Comparison of ENCODE assay signal across 14 cellular contexts in the genomic region with DNA sequence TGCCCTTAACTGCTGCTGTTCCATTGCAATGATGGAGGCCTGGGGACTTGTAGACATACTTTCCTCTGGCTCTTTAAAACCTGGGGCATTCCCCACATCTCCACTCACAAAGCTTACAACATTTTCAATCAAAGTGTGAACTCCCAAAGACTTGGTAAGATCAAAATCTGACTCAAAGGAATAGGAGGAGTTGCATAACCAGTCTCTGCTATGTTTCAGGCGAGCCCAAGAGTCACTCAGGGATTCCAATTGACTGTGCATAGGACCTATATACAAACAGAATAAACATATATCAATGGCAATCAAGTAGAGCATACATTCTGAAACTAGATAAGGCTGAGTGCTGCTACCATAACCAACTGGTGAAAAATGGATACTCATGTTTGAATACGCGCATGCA.
"Had no signal": no experiment of that assay in that cellular context is flagged by ENCODE, and none has a peak within 500 bp of the region (broad histone marks: within the 10 kb centered on the region; RNA-seq: fewer than 3 reads in every experiment).

No MANE protein-coding gene starts in this region.

- H3K27me3 Mint-ChIP-seq: stimulated activated naive B cell treated with anti-CD40 and anti-IgM and Interleukin-4, amounts not matched to agents 10 μg/mL and 1 μg/mL and 100 μg/mL, for 72 hours had no signal

- ATAC-seq: stimulated activated naive B cell treated with anti-CD40 and anti-IgM and Interleukin-4, amounts not matched to agents 10 μg/mL and 1 μg/mL and 100 μg/mL, for 72 hours had no signal

- H3K27ac Mint-ChIP-seq: stimulated activated naive B cell treated with anti-CD40 and anti-IgM and Interleukin-4, amounts not matched to agents 10 μg/mL and 1 μg/mL and 100 μg/mL, for 72 hours had no signal

- H3K4me1 ChIP-seq: SJSA1 had no signal

- H3K9me3 ChIP-seq: SJSA1, upper lobe of left lung had no signal

- H3K4me1 Mint-ChIP-seq: stimulated activated naive B cell treated with anti-CD40 and anti-IgM and Interleukin-4, amounts not matched to agents 10 μg/mL and 1 μg/mL and 100 μg/mL, for 72 hours had no signal

- H3K4me3 ChIP-seq: SJSA1, upper lobe of left lung had no signal

- H3K27ac ChIP-seq: epithelial cell of prostate, SJSA1, upper lobe of left lung, VCaP had no signal

- H3K9me3 Mint-ChIP-seq: stimulated activated naive B cell treated with anti-CD40 and anti-IgM and Interleukin-4, amounts not matched to agents 10 μg/mL and 1 μg/mL and 100 μg/mL, for 72 hours had no signal

- H3K27me3 ChIP-seq: SJSA1, upper lobe of left lung had no signal

- H3K4me3 Mint-ChIP-seq: stimulated activated naive B cell treated with anti-CD40 and anti-IgM and Interleukin-4, amounts not matched to agents 10 μg/mL and 1 μg/mL and 100 μg/mL, for 72 hours had no signal

- DNase-seq: activated CD4-positive, alpha-beta T cell treated with anti-CD3 and anti-CD28 coated beads for 4 hours; activated CD8-positive, alpha-beta memory T cell treated with anti-CD3 and anti-CD28 coated beads for 24 hours; activated effector memory CD4-positive, alpha-beta T cell treated with anti-CD3 and anti-CD28 coated beads, Interleukin-2, amount 50 U/mL, for 16 hours; cortex of kidney; effector memory CD4-positive, alpha-beta T cell; hippocampal formation; posterior cingulate gyrus; small intestine; stimulated activated naive B cell treated with anti-CD40 and anti-IgM and Interleukin-4, amounts not matched to agents 10 μg/mL and 1 μg/mL and 100 μg/mL, for 72 hours; T1000; upper lobe of left lung had no signal
